ENCODE assay signal across 29 cellular contexts in the genomic region with DNA sequence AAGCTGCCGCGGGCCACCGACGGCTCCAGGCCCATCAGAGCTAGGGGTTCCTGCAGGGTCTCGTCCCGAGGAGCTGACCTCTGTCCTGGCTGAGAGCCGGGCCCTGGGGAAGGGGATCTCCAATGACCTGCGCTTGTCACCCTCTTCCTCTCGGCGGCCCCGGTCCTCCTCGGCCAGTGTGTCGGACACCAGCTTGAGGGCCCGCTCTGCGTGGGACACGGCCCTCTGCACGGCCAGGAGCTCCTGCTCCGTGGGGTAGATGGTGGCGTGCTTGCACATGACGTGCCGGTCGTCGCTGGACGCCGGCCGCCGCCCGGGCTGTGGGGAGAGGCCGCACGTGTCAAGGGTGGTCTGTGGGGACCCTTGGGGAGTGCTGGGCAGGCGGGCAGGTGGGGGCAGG. TPM values are rescaled to one million over a fixed set of nuclear protein-coding genes. Genes with fewer than 3 reads are reported as not detected.
DNase-seq lines count a peak whose midpoint lies in the region; TF ChIP-seq lines count a peak whose summit lies in the region.
"Had no signal": no experiment of that assay in that cellular context is flagged by ENCODE, and none has a peak within 500 bp of the region (broad histone marks: within the 10 kb centered on the region; RNA-seq: fewer than 3 reads in every experiment).

No MANE protein-coding gene starts in this region.

- peaks cover 22% of the 10 kb centered on the region; the same call in 1 of the 2 replicates for H4K20me1 ChIP-seq in Karpas-422 (ENCODE audit: insufficient read depth, low read depth, low read length)
- H4K20me1 ChIP-seq in osteoblast (ENCODE audit: insufficient read depth, low read length) = no peaks in the 10 kb centered on the region

- intact Hi-C loops in activated CD4-positive, alpha-beta T cell treated with anti-CD3 and anti-CD28 coated beads, Interleukin-2, amount 10 ng/mL, durations not matched to agents 24 days and 14 days (cut with micrococcal nuclease) = loop anchor here (1.0 to 2.0 kb wide), 2 partner anchors 34 to 57 kb away; partner anchors contain the start of gene MRPL54

- H3K4me3 Mint-ChIP-seq in endodermal cell = no peak overlapping the region
- H3K4me3 Mint-ChIP-seq in activated CD4-positive, alpha-beta T cell treated with anti-CD3 and anti-CD28 coated beads, Interleukin-2, amount 10 ng/mL, durations not matched to agents 24 days and 14 days = no peak overlapping the region
- H3K4me3 Mint-ChIP-seq: effector memory CD8-positive, alpha-beta T cell; T-helper 1 cell treated with Interleukin-12 subunit alpha and Interleukin-12 subunit beta and Interleukin-4 antibody, amounts not matched to agents 30 μg/mL and 1 μg/mL, for 36 hours had no signal

- H3K27ac Mint-ChIP-seq in endodermal cell = no peak overlapping the region
- no peak overlapping the region for H3K27ac Mint-ChIP-seq in activated CD4-positive, alpha-beta T cell treated with anti-CD3 and anti-CD28 coated beads, Interleukin-2, amount 10 ng/mL, durations not matched to agents 24 days and 14 days
- H3K27ac Mint-ChIP-seq: effector memory CD8-positive, alpha-beta T cell; T-helper 1 cell treated with Interleukin-12 subunit alpha and Interleukin-12 subunit beta and Interleukin-4 antibody, amounts not matched to agents 30 μg/mL and 1 μg/mL, for 36 hours had no signal

- no peaks in the 10 kb centered on the region for H3K36me3 ChIP-seq in Karpas-422 (ENCODE audit: insufficient read depth, low read length)
- no peaks in the 10 kb centered on the region for H3K36me3 ChIP-seq in endodermal cell (ENCODE audit: control insufficient read depth, insufficient read depth, low read length)
- no peaks in the 10 kb centered on the region for H3K36me3 ChIP-seq in osteoblast (ENCODE audit: insufficient read depth, low read length)
- H3K36me3 ChIP-seq: uterus had no signal

- H3K4me3 ChIP-seq in Karpas-422 (ENCODE audit: low read length) (no peak overlapping the region), endodermal cell (ENCODE audit: low read length) (no peak overlapping the region), osteoblast (ENCODE audit: insufficient read depth, low read length) (no peak overlapping the region), coronary artery (no peak overlapping the region)
- H3K4me3 ChIP-seq: smooth muscle cell, testis, uterus had no signal

- H3K9ac ChIP-seq in Karpas-422 (ENCODE audit: low read length) = no peak overlapping the region
- no peak overlapping the region for H3K9ac ChIP-seq in endodermal cell (ENCODE audit: extremely low read depth, low read length, poor library complexity, severe bottlenecking)
- H3K9ac ChIP-seq: SK-N-SH had no signal

- DNase-seq in D341Med (ENCODE audit: low spot score) = peak; percentile 37
- DNase-seq in Karpas-422 = peak; percentile 14
- DNase-seq in endodermal cell = peak; percentile 49
- no peak for DNase-seq in osteoblast (ENCODE audit: insufficient read length, low spot score, missing footprints)
- DNase-seq in activated CD4-positive, alpha-beta T cell treated with anti-CD3 and anti-CD28 coated beads, Interleukin-2, amount 10 ng/mL, durations not matched to agents 24 days and 14 days = no peak
- DNase-seq in NCI-H345 (lab: John Stamatoyannopoulos, UW) = no peak
- DNase-seq in coronary artery (ENCODE audit: low spot score) = no peak
- DNase-seq: activated CD4-positive, CD25-positive, alpha-beta regulatory T cell; effector memory CD8-positive, alpha-beta T cell; erythroblast; NCI-H1092 treated with DMSO at 0.1 percent for 48 hours; NCI-H187; NCI-H2171 treated with DMSO at 0.1 percent for 48 hours; NCI-H524; right cardiac atrium; SK-N-SH; testis; uterus had no signal

- H3K27me3 ChIP-seq in Karpas-422 (ENCODE audit: low read length) (no peaks in the 10 kb centered on the region), endodermal cell (ENCODE audit: control insufficient read depth, insufficient read depth, low read length, poor library complexity, severe bottlenecking) (peaks cover 5% of the 10 kb centered on the region), osteoblast (ENCODE audit: insufficient read depth, low read length) (peaks cover 8% of the 10 kb centered on the region)
- H3K27me3 ChIP-seq: testis, uterus had no signal

- H3K9me3 ChIP-seq in Karpas-422 (ENCODE audit: low read length) (no peaks in the 10 kb centered on the region), endodermal cell (ENCODE audit: control insufficient read depth, low read length) (no peaks in the 10 kb centered on the region), osteoblast (ENCODE audit: low read depth, low read length) (no peaks in the 10 kb centered on the region)
- H3K9me3 ChIP-seq: SK-N-SH, testis, uterus had no signal

- no peaks in the 10 kb centered on the region for H3K4me1 Mint-ChIP-seq in endodermal cell
- H3K4me1 Mint-ChIP-seq in activated CD4-positive, alpha-beta T cell treated with anti-CD3 and anti-CD28 coated beads, Interleukin-2, amount 10 ng/mL, durations not matched to agents 24 days and 14 days = peaks cover 29% of the 10 kb centered on the region

- H3K36me3 Mint-ChIP-seq in endodermal cell (ENCODE audit: low read depth) = no peaks in the 10 kb centered on the region
- H3K36me3 Mint-ChIP-seq in activated CD4-positive, alpha-beta T cell treated with anti-CD3 and anti-CD28 coated beads, Interleukin-2, amount 10 ng/mL, durations not matched to agents 24 days and 14 days (ENCODE audit: low read depth) = no peaks in the 10 kb centered on the region
- H3K36me3 Mint-ChIP-seq: activated naive CD4-positive, alpha-beta T cell treated with anti-CD3 and anti-CD28 coated beads, Interleukin-2, amount 50 U/mL, for 72 hours had no signal

- H3K79me2 ChIP-seq in Karpas-422 (ENCODE audit: low read length) (no peaks in the 10 kb centered on the region), osteoblast (ENCODE audit: insufficient read depth, low read length) (no peaks in the 10 kb centered on the region)

- H2AFZ ChIP-seq in Karpas-422 (ENCODE audit: low read length) = no peak overlapping the region
- peak overlapping the region; percentile 42 for H2AFZ ChIP-seq in osteoblast (ENCODE audit: low read length)

- WGBS in endodermal cell (ENCODE audit: insufficient coverage in 1 of 2, insufficient read length in 1 of 2), 2 experiments = 83 to 90% methylated on average over 14 to 31 of the region's 31 CpGs

- TF ChIP-seq CTCF in endodermal cell (conservative IDR thresholded peaks at IDR 0.05) = no peak
- TF ChIP-seq CTCF in osteoblast (IDR thresholded peaks at IDR 0.05; ENCODE audit: extremely low read depth, low read depth, low read length) = no peak
- no peak for TF ChIP-seq CTCF in coronary artery (IDR thresholded peaks at IDR 0.05)

- H3K27ac ChIP-seq in Karpas-422 (ENCODE audit: low read length) (no peak overlapping the region), endodermal cell (ENCODE audit: low read depth, low read length) (no peak overlapping the region), osteoblast (ENCODE audit: low read depth, low read length) (no peak overlapping the region), coronary artery (no peak overlapping the region)
- H3K27ac ChIP-seq: testis, uterus had no signal

- H3K4me2 ChIP-seq in Karpas-422 (ENCODE audit: low read depth, low read length, poor library complexity, severe bottlenecking) (no peak overlapping the region), osteoblast (ENCODE audit: insufficient read depth, low read length) (peak overlapping the region; percentile 54)
- H3K4me2 ChIP-seq: SK-N-SH, smooth muscle cell had no signal

- no peaks in the 10 kb centered on the region for H3K9me2 ChIP-seq in Karpas-422 (replicated peaks; ENCODE audit: insufficient read depth, low read length)
- H3K9me2 ChIP-seq: SK-N-SH had no signal

- no peaks in the 10 kb centered on the region for H3K9me3 Mint-ChIP-seq in endodermal cell
- H3K9me3 Mint-ChIP-seq in activated CD4-positive, alpha-beta T cell treated with anti-CD3 and anti-CD28 coated beads, Interleukin-2, amount 10 ng/mL, durations not matched to agents 24 days and 14 days = no peaks in the 10 kb centered on the region
- H3K9me3 Mint-ChIP-seq: activated naive CD4-positive, alpha-beta T cell treated with anti-CD3 and anti-CD28 coated beads, Interleukin-2, amount 50 U/mL, for 72 hours; activated T-helper 2 cell treated with anti-CD3 and anti-CD28 coated beads, Interferon-gamma antibody, Interleukin-2, Interleukin-4, amounts not matched to agents 10 μg/mL and 5 μg/mL and 100 μg/mL, durations not matched to agents 14 hours and 24 hours and 36 hours; effector memory CD8-positive, alpha-beta T cell; T-helper 1 cell treated with Interleukin-12 subunit alpha and Interleukin-12 subunit beta and Interleukin-4 antibody, amounts not matched to agents 30 μg/mL and 1 μg/mL, for 36 hours had no signal

- H3K27me3 Mint-ChIP-seq in endodermal cell (ENCODE audit: insufficient read depth) = peaks cover 14% of the 10 kb centered on the region
- H3K27me3 Mint-ChIP-seq in activated CD4-positive, alpha-beta T cell treated with anti-CD3 and anti-CD28 coated beads, Interleukin-2, amount 10 ng/mL, durations not matched to agents 24 days and 14 days = peaks cover 1% of the 10 kb centered on the region
- H3K27me3 Mint-ChIP-seq: effector memory CD8-positive, alpha-beta T cell had no signal

- no peaks in the 10 kb centered on the region for H3K4me1 ChIP-seq in Karpas-422 (ENCODE audit: low read length)
- H3K4me1 ChIP-seq in endodermal cell (ENCODE audit: control insufficient read depth, insufficient read depth, low read length) = no peaks in the 10 kb centered on the region
- no peaks in the 10 kb centered on the region for H3K4me1 ChIP-seq in osteoblast (ENCODE audit: insufficient read depth, low read length)
- H3K4me1 ChIP-seq: testis, uterus had no signal

RNA-seq across cellular contexts. Expression of gene MATK, which starts 32.7 kb away (rescaled TPM):
- total RNA-seq in Karpas-422 (2014; rRNA removed; shearing (Covaris generic); ENCODE audit: low replicate concordance) = not detected in 2 replicates
- total RNA-seq in endodermal cell (1 to 10 TPM; 5.7 to 5.8 TPM), osteoblast (not detected in 2 replicates)
- 2.2 TPM for polyA plus RNA-seq in endodermal cell (2013, experiment 1 of 2)
- 1.4 TPM for polyA plus RNA-seq in endodermal cell (2013, experiment 2 of 2)
- total RNA-seq in activated CD4-positive, alpha-beta T cell treated with anti-CD3 and anti-CD28 coated beads, Interleukin-2, amount 10 ng/mL, durations not matched to agents 24 days and 14 days = 31.6 and 32.3 TPM in 2 replicates
- total RNA-seq: MCF 10A, myocyte, smooth muscle cell had no signal
- polyA plus RNA-seq: BJ, SK-N-SH, smooth muscle cell had no signal

RNA-seq across cellular contexts. Expression of gene RAX2, which starts 46.9 kb away (rescaled TPM):
- total RNA-seq in Karpas-422 (2014; rRNA removed; shearing (Covaris generic); ENCODE audit: low replicate concordance) = not detected in 2 replicates
- total RNA-seq in endodermal cell (not detected), osteoblast (not detected in 2 replicates)
- not detected for polyA plus RNA-seq in endodermal cell (2013, experiment 1 of 2)
- not detected for polyA plus RNA-seq in endodermal cell (2013, experiment 2 of 2)
- not detected in 2 replicates for total RNA-seq in activated CD4-positive, alpha-beta T cell treated with anti-CD3 and anti-CD28 coated beads, Interleukin-2, amount 10 ng/mL, durations not matched to agents 24 days and 14 days
- total RNA-seq: activated naive CD4-positive, alpha-beta T cell treated with anti-CD3 and anti-CD28 coated beads, Interleukin-2, amount 50 U/mL, for 72 hours; activated T-helper 2 cell treated with anti-CD3 and anti-CD28 coated beads, Interferon-gamma antibody, Interleukin-2, Interleukin-4, amounts not matched to agents 10 μg/mL and 5 μg/mL and 100 μg/mL, durations not matched to agents 14 hours and 24 hours and 36 hours; HT-29; left lobe of liver; MCF 10A; myocyte; posterior vena cava; right cardiac atrium; Right ventricle myocardium inferior; smooth muscle cell had no signal
- polyA plus RNA-seq: BJ, right cardiac atrium, SK-N-SH, smooth muscle cell had no signal

RNA-seq across cellular contexts. Expression of gene ZFR2, which starts 49.9 kb away (rescaled TPM):
- total RNA-seq in Karpas-422 (2014; rRNA removed; shearing (Covaris generic); ENCODE audit: low replicate concordance) = not detected in 2 replicates
- 10 to 100 TPM; 16.4 to 24.6 TPM for total RNA-seq in endodermal cell
- 13.9 TPM for polyA plus RNA-seq in endodermal cell (2013, experiment 1 of 2)
- 12.6 TPM for polyA plus RNA-seq in endodermal cell (2013, experiment 2 of 2)
- total RNA-seq in osteoblast = not detected in 2 replicates
- not detected in 2 replicates for total RNA-seq in activated CD4-positive, alpha-beta T cell treated with anti-CD3 and anti-CD28 coated beads, Interleukin-2, amount 10 ng/mL, durations not matched to agents 24 days and 14 days
- total RNA-seq: HT-29, left lobe of liver, MCF 10A, myocyte, posterior vena cava, Right ventricle myocardium inferior, uterus had no signal

RNA-seq across cellular contexts. Expression of gene MRPL54, which starts 56.4 kb away (rescaled TPM):
- total RNA-seq in Karpas-422 (2014; rRNA removed; shearing (Covaris generic); ENCODE audit: low replicate concordance) = 44.2 and 76.7 TPM in 2 replicates
- total RNA-seq in endodermal cell (10 to 100 TPM; 38.1 to 38.9 TPM), osteoblast (41.6 and 44.8 TPM in 2 replicates)
- polyA plus RNA-seq in endodermal cell (2013, experiment 1 of 2) = 41.9 TPM
- 32.2 TPM for polyA plus RNA-seq in endodermal cell (2013, experiment 2 of 2)
- 91.4 and 96.6 TPM in 2 replicates for total RNA-seq in activated CD4-positive, alpha-beta T cell treated with anti-CD3 and anti-CD28 coated beads, Interleukin-2, amount 10 ng/mL, durations not matched to agents 24 days and 14 days

RNA-seq across cellular contexts. Expression of gene APBA3, which starts 57.4 kb away (rescaled TPM):
- total RNA-seq in Karpas-422 (2014; rRNA removed; shearing (Covaris generic); ENCODE audit: low replicate concordance) = 14.7 and 55.0 TPM in 2 replicates
- total RNA-seq in endodermal cell (10 to 100 TPM; 27.5 to 42.2 TPM), osteoblast (22.4 and 24.2 TPM in 2 replicates)
- polyA plus RNA-seq in endodermal cell (2013, experiment 1 of 2) = 23.5 TPM
- 22.8 TPM for polyA plus RNA-seq in endodermal cell (2013, experiment 2 of 2)
- 41.5 and 48.7 TPM in 2 replicates for total RNA-seq in activated CD4-positive, alpha-beta T cell treated with anti-CD3 and anti-CD28 coated beads, Interleukin-2, amount 10 ng/mL, durations not matched to agents 24 days and 14 days

Comparison
In these comparisons a context has a peak if more than half of its experiments do, and no peak if none do; other contexts are left out.
1. DNase-seq: peak in D341Med (single experiment), Karpas-422 (single experiment) and endodermal cell (single experiment); none in osteoblast (single experiment), activated CD4-positive, alpha-beta T cell treated with anti-CD3 and anti-CD28 coated beads, Interleukin-2, amount 10 ng/mL, durations not matched to agents 24 days and 14 days (single experiment), NCI-H345 (single experiment) and coronary artery (single experiment).
2. RNA of gene ZFR2, which starts 49.9 kb away (total RNA-seq): 16.4 to 24.6 TPM in endodermal cell; not detected in activated CD4-positive, alpha-beta T cell treated with anti-CD3 and anti-CD28 coated beads, Interleukin-2, amount 10 ng/mL, durations not matched to agents 24 days and 14 days, not detected in Karpas-422 and not detected in osteoblast; every median in the first group is over 10 times any median in the second.